17 cellular contexts compared by ENCODE assay signal in genomic region chr9:70160672-70161413, GRCh38.
DNase-seq lines count a peak whose midpoint lies in the region; ATAC-seq and TF ChIP-seq lines count a peak whose summit lies in the region.
"Had no signal": no experiment of that assay in that cellular context is flagged by ENCODE, and none has a peak within 500 bp of the region (broad histone marks: within the 10 kb centered on the region; RNA-seq: fewer than 3 reads in every experiment).

No MANE protein-coding gene starts in this region.

- no peaks in the 10 kb centered on the region for H3K9me3 Mint-ChIP-seq in Calu3 (ENCODE audit: low read depth, unreplicated experiment)
- H3K9me3 Mint-ChIP-seq: activated CD4-positive, alpha-beta T cell treated with anti-CD3 and anti-CD28 coated beads, Interleukin-2, amount 10 ng/mL, durations not matched to agents 24 days and 14 days had no signal

- no peaks in the 10 kb centered on the region for H3K36me3 Mint-ChIP-seq in Calu3 (ENCODE audit: insufficient read depth, unreplicated experiment)

- CTCF ChIA-PET in Calu3 (lab: Charles Lee), result no interaction called here

- TF ChIP-seq CTCF in Calu3 (IDR thresholded peaks at IDR 0.05; ENCODE audit: unreplicated experiment), result no peak
- no peak for TF ChIP-seq CTCF in hepatocyte (IDR thresholded peaks at IDR 0.05; ENCODE audit: poor library complexity)
- TF ChIP-seq CTCF in tibial nerve (IDR thresholded peaks at IDR 0.05), result no peak
- TF ChIP-seq CTCF in Peyer's patch (IDR thresholded peaks at IDR 0.05), result no peak

- H3K4me3 Mint-ChIP-seq in Calu3 (ENCODE audit: low read depth, unreplicated experiment), result no peak overlapping the region
- H3K4me3 Mint-ChIP-seq: activated CD4-positive, alpha-beta T cell treated with anti-CD3 and anti-CD28 coated beads, Interleukin-2, amount 10 ng/mL, durations not matched to agents 24 days and 14 days had no signal

- peak overlapping the region; percentile 57 for H3K27ac Mint-ChIP-seq in Calu3 (ENCODE audit: unreplicated experiment)
- H3K27ac Mint-ChIP-seq: activated CD4-positive, alpha-beta T cell treated with anti-CD3 and anti-CD28 coated beads, Interleukin-2, amount 10 ng/mL, durations not matched to agents 24 days and 14 days had no signal

- no peaks in the 10 kb centered on the region for H3K9me2 ChIP-seq in hepatocyte (replicated peaks; ENCODE audit: insufficient read depth)

- H3K27me3 Mint-ChIP-seq in Calu3 (ENCODE audit: unreplicated experiment), result no peaks in the 10 kb centered on the region

- peak; percentile 68 for ATAC-seq in sciatic nerve
- ATAC-seq: PC-3 had no signal

- H4K20me1 ChIP-seq in hepatocyte (ENCODE audit: insufficient read depth, poor library complexity, severe bottlenecking), result no peaks in the 10 kb centered on the region

- H3K9me3 ChIP-seq in hepatocyte (ENCODE audit: low read depth) (no peaks in the 10 kb centered on the region), tibial nerve (no peaks in the 10 kb centered on the region), Peyer's patch (no peaks in the 10 kb centered on the region)

- no peak overlapping the region for H3K4me2 ChIP-seq in hepatocyte

- no peaks in the 10 kb centered on the region for H3K79me2 ChIP-seq in hepatocyte

- DNase-seq in Calu3 (no peak), cerebellar cortex (ENCODE audit: low spot score) (peak; percentile 40), hepatocyte (ENCODE audit: low spot score) (no peak), sciatic nerve (ENCODE audit: low spot score) (no peak), COLO829 (ENCODE audit: low spot score) (no peak), tibial nerve (ENCODE audit: low spot score in 2 of 2) (no peak), Peyer's patch (no peak)
- DNase-seq in activated CD4-positive, alpha-beta T cell treated with anti-CD3 and anti-CD28 coated beads for 1 hour, result no peak
- DNase-seq: activated CD4-positive, alpha-beta T cell treated with anti-CD3 and anti-CD28 coated beads, Interleukin-2, amount 10 ng/mL, durations not matched to agents 24 days and 14 days; activated CD8-positive, alpha-beta memory T cell treated with anti-CD3 and anti-CD28 coated beads, Interleukin-2, amount 50 U/mL, for 48 hours; activated gamma-delta T cell treated with Interleukin-2 at 50 U/mL for 16 hours; DMS79; dorsolateral prefrontal cortex; KG1; NCI-H1105; NCI-H774; PC-3 had no signal

- BruUV-seq in Calu3 (replicated peaks; lab: Mats Ljungman, UMichigan), result no TSS peak

- no peaks in the 10 kb centered on the region for H3K36me3 ChIP-seq in hepatocyte (replicated peaks; ENCODE audit: insufficient read depth, low read depth)
- H3K36me3 ChIP-seq in tibial nerve, result no peaks in the 10 kb centered on the region
- H3K36me3 ChIP-seq in Peyer's patch, result no peaks in the 10 kb centered on the region

- H2AFZ ChIP-seq in hepatocyte, result no peak overlapping the region

- intact Hi-C loops in Calu3 (cut with micrococcal nuclease; ENCODE audit: unreplicated experiment) (no loop called here), sciatic nerve (cut with DNase I) (no loop called here)

- TF ChIP-seq POLR2A in tibial nerve (IDR thresholded peaks at IDR 0.05) (no peak), Peyer's patch (IDR thresholded peaks at IDR 0.05) (no peak)

- H3K27me3 ChIP-seq in hepatocyte, result no peaks in the 10 kb centered on the region
- no peaks in the 10 kb centered on the region for H3K27me3 ChIP-seq in tibial nerve
- H3K27me3 ChIP-seq in Peyer's patch, result no peaks in the 10 kb centered on the region
- H3K27me3 ChIP-seq: dorsolateral prefrontal cortex had no signal

- no peak for TF ChIP-seq EP300 in tibial nerve (IDR thresholded peaks at IDR 0.05)

- H3K4me1 ChIP-seq in hepatocyte (ENCODE audit: insufficient read depth) (peaks cover 10% of the 10 kb centered on the region), tibial nerve (peaks cover 0 to 17% (median 0%) of the 10 kb centered on the region in 4 donors), Peyer's patch (no peaks in the 10 kb centered on the region)

- H3K27ac ChIP-seq in hepatocyte (peak overlapping the region; percentile 42), tibial nerve (peak overlapping the region in 2 of 4 donors; percentile 38 to 68), Peyer's patch (peak overlapping the region in 1 of 4 donors; percentile 43)
- H3K27ac ChIP-seq: dorsolateral prefrontal cortex had no signal

- no peaks in the 10 kb centered on the region for H3K4me1 Mint-ChIP-seq in Calu3 (ENCODE audit: low read depth, unreplicated experiment)
- H3K4me1 Mint-ChIP-seq: activated CD4-positive, alpha-beta T cell treated with anti-CD3 and anti-CD28 coated beads, Interleukin-2, amount 10 ng/mL, durations not matched to agents 24 days and 14 days had no signal

- no peak overlapping the region for H3K4me3 ChIP-seq in hepatocyte
- H3K4me3 ChIP-seq in tibial nerve, result no peak overlapping the region
- no peak overlapping the region for H3K4me3 ChIP-seq in Peyer's patch
- H3K4me3 ChIP-seq: dorsolateral prefrontal cortex had no signal

- WGBS in hepatocyte (ENCODE audit: low lambda C conversion rate, missing lambda C conversion rate), result 63% methylated on average over 7 of the region's 7 CpGs
- whole genome bisulfite sequencing in tibial nerve, 2 donors, result 65 to 67% methylated on average over 7 of the region's 7 CpGs
